ENCODE assay signal across 24 cellular contexts in genomic region chr3:138260636-138261035, GRCh38.
"Had no signal": no experiment of that assay in that cellular context is flagged by ENCODE, and none has a peak within 500 bp of the region (broad histone marks: within the 10 kb centered on the region; RNA-seq: fewer than 3 reads in every experiment).

No MANE protein-coding gene starts in this region.

- H3K36me3 ChIP-seq: SJSA1 had no signal

- H3K9ac ChIP-seq: SK-N-SH had no signal

- ATAC-seq: activated CD8-positive, alpha-beta memory T cell treated with anti-CD3 and anti-CD28 coated beads, Interleukin-2, amount 10 ng/mL, durations not matched to agents 7 days and 5 days; activated naive CD8-positive, alpha-beta T cell treated with anti-CD3 and anti-CD28 coated beads, Interleukin-2, amount 50 U/mL, for 24 hours; K562; Panc1 had no signal

- H3K9me3 ChIP-seq: SJSA1, SK-N-SH had no signal

- H3K27ac ChIP-seq: SJSA1, VCaP had no signal

- H3K4me2 ChIP-seq: SK-N-SH had no signal

- DNase-seq: activated B cell treated with CpG ODN at 0.5 μM for 24 hours; activated CD4-positive, alpha-beta memory T cell treated with anti-CD3 and anti-CD28 coated beads, Interleukin-2, amount 10 ng/mL, durations not matched to agents 7 days and 5 days; activated CD4-positive, alpha-beta T cell treated with anti-CD3 and anti-CD28 coated beads for 4 hours; activated CD4-positive, CD25-positive, alpha-beta regulatory T cell treated with anti-CD3 and anti-CD28 coated beads, Interleukin-2, amount 50 U/mL, for 72 hours; activated CD8-positive, alpha-beta memory T cell treated with anti-CD3 and anti-CD28 coated beads for 24 hours; activated CD8-positive, alpha-beta memory T cell treated with anti-CD3 and anti-CD28 coated beads, Interleukin-2, amount 10 ng/mL, durations not matched to agents 7 days and 5 days; activated CD8-positive, alpha-beta memory T cell treated with anti-CD3 and anti-CD28 coated beads, Interleukin-2, amount 50 U/mL, for 48 hours; activated effector memory CD4-positive, alpha-beta T cell treated with Interleukin-2 at 50 U/mL for 16 hours; activated naive CD4-positive, alpha-beta T cell treated with anti-CD3 and anti-CD28 coated beads, Interleukin-2, amount 10 ng/mL, durations not matched to agents 7 days and 5 days; activated naive CD8-positive, alpha-beta T cell treated with anti-CD3 and anti-CD28 coated beads, Interleukin-2, amount 50 U/mL, for 24 hours; activated T-cell treated with anti-CD3 and anti-CD28 coated beads, Interleukin-2, amount 50 U/mL, for 48 hours; IMR-90; NCI-H1105; NCI-H1417 treated with DMSO at 0.1 percent for 48 hours; NCI-H187 treated with DMSO at 0.1 percent for 48 hours; NCI-H2081; NCI-H345; NCI-H524 treated with DMSO at 0.1 percent for 48 hours; SHP77 treated with DMSO at 0.1 percent for 48 hours; SK-N-SH had no signal

- H3K27me3 ChIP-seq: SJSA1 had no signal

- H3K4me3 ChIP-seq: K562, SJSA1 had no signal
